In genomic region chrX:54178100-54178940, GRCh38 we compare ENCODE assay signal across 1 cellular context.
TF ChIP-seq lines count a peak whose summit lies in the region.

No MANE protein-coding gene starts in this region.

TF ChIP-seq in HEK293, 187 proteins besides CTCF, POLR2A, EP300 and RAD21 (continued from another document):
- TF ChIP-seq ZNF394 (tag by site-specific recombination; IDR thresholded peaks at IDR 0.05; ENCODE audit: borderline replicate concordance) (no peak), ZNF660 (tag by site-specific recombination; IDR thresholded peaks at IDR 0.05) (no peak)
